1 cellular context compared by ENCODE assay signal in genomic region chr1:11842154-11843041, GRCh38.
TF ChIP-seq lines count a peak whose summit lies in the region.

No MANE protein-coding gene starts in this region.

TF ChIP-seq in K562, 482 proteins besides CTCF, POLR2A, EP300 and RAD21 (continued from another document and continues in another):
- TF ChIP-seq CREB3L1 (IDR thresholded peaks at IDR 0.05; ENCODE audit: borderline replicate concordance, low read depth) (no peak), TAF1 (IDR thresholded peaks at IDR 0.05; ENCODE audit: control insufficient read depth, extremely low read depth, insufficient read depth, low read length, severe bottlenecking) (no peak), RFX1 (IDR thresholded peaks at IDR 0.05) (no peak), LEF1 (IDR thresholded peaks at IDR 0.05) (peak; percentile 97), DACH1 (IDR thresholded peaks at IDR 0.05; ENCODE audit: partially characterized antibody) (peak; percentile 71), RBM17 (IDR thresholded peaks at IDR 0.05; ENCODE audit: borderline replicate concordance, low read depth, low read length) (no peak), THAP7 (CRISPR knock-in tag; IDR thresholded peaks at IDR 0.05) (no peak), YBX1 (IDR thresholded peaks at IDR 0.05) (no peak), KLF16 (IDR thresholded peaks at IDR 0.05) (peak; percentile 89), SMC3 (conservative IDR thresholded peaks at IDR 0.05; ENCODE audit: insufficient read depth, low read depth, low read length) (no peak; the same call in 1 of the 2 replicates), ATF4 (CRISPR knock-in tag; IDR thresholded peaks at IDR 0.05) (no peak), MCM7 (IDR thresholded peaks at IDR 0.05) (no peak), TAF9B (IDR thresholded peaks at IDR 0.05; ENCODE audit: partially characterized antibody) (no peak), ZNF146 (CRISPR knock-in tag; IDR thresholded peaks at IDR 0.05; ENCODE audit: unreplicated experiment) (no peak), ZHX1 (conservative IDR thresholded peaks at IDR 0.05; ENCODE audit: low read length) (no peak), HMG20B (CRISPR knock-in tag; IDR thresholded peaks at IDR 0.05) (no peak), SLC30A9 (CRISPR knock-in tag; IDR thresholded peaks at IDR 0.05) (no peak), FOXP1 (CRISPR knock-in tag; IDR thresholded peaks at IDR 0.05) (no peak), ZBTB43 (CRISPR knock-in tag; IDR thresholded peaks at IDR 0.05) (no peak), RNF2 (IDR thresholded peaks at IDR 0.05) (peak; percentile 97), MCM5 (IDR thresholded peaks at IDR 0.05; ENCODE audit: low read depth) (no peak), ZFPM2 (CRISPR knock-in tag; IDR thresholded peaks at IDR 0.05) (0 out of 2 replicates have a peak, but pooled peaks have one; percentile 55), NFE2 (IDR thresholded peaks at IDR 0.05; ENCODE audit: low read depth) (no peak), THRA (IDR thresholded peaks at IDR 0.05) (no peak), ZNF695 (CRISPR knock-in tag; IDR thresholded peaks at IDR 0.05) (no peak), ZNF589 (CRISPR knock-in tag; IDR thresholded peaks at IDR 0.05; ENCODE audit: low read depth) (peak; percentile 84), ZNF444 (CRISPR knock-in tag; IDR thresholded peaks at IDR 0.05) (no peak), ZKSCAN1 (IDR thresholded peaks at IDR 0.05; ENCODE audit: low read depth, low read length) (no peak), LCOR (CRISPR knock-in tag; IDR thresholded peaks at IDR 0.05) (peak; percentile 99), STAG1 (CRISPR knock-in tag; IDR thresholded peaks at IDR 0.05; ENCODE audit: borderline replicate concordance) (no peak), MTA2 (IDR thresholded peaks at IDR 0.05; ENCODE audit: low read depth) (peak; percentile 93), KDM2B (CRISPR knock-in tag; IDR thresholded peaks at IDR 0.05) (no peak), TCF15 (CRISPR knock-in tag; IDR thresholded peaks at IDR 0.05) (peak; percentile 52; the same call in 1 of the 2 replicates), ZNF143 (CRISPR knock-in tag; IDR thresholded peaks at IDR 0.05) (peak; percentile 51; the same call in 1 of the 2 replicates), ZNF766 (CRISPR knock-in tag; conservative IDR thresholded peaks at IDR 0.05) (peak; percentile 83), ZBTB33 (CRISPR knock-in tag; IDR thresholded peaks at IDR 0.05) (peak; percentile 68; the same call in 1 of the 2 replicates), RUNX1 (IDR thresholded peaks at IDR 0.05; ENCODE audit: low read depth) (peak; percentile 74; the same call in 1 of the 2 replicates), ZBTB5 (IDR thresholded peaks at IDR 0.05) (no peak), E2F6 (IDR thresholded peaks at IDR 0.05; ENCODE audit: borderline replicate concordance in 1 of 2, extremely low read depth in 1 of 2, insufficient read depth in 1 of 2, insufficient read length in 1 of 2, low read depth in 1 of 2, low read length in 1 of 2, poor library complexity in 1 of 2, severe bottlenecking in 1 of 2) (peak; percentile 67 to 78), FIP1L1 (IDR thresholded peaks at IDR 0.05; ENCODE audit: low read depth, low read length, poor library complexity, severe bottlenecking) (no peak)
